Comparison of ENCODE assay signal across 7 cellular contexts in genomic region chr1:42176902-42177519, GRCh38. TPM values are rescaled to one million over a fixed set of nuclear protein-coding genes. Genes with fewer than 3 reads are reported as not detected.
DNase-seq lines count a peak whose midpoint lies in the region; ATAC-seq and TF ChIP-seq lines count a peak whose summit lies in the region.

No MANE protein-coding gene starts in this region.

- H3K36me3 Mint-ChIP-seq in effector memory CD8-positive, alpha-beta T cell (ENCODE audit: insufficient read depth): peaks cover 25% of the 10 kb centered on the region
- peaks cover 0 to 38% (median 0%) of the 10 kb centered on the region in 3 donors for H3K36me3 Mint-ChIP-seq in naive thymus-derived CD8-positive, alpha-beta T cell

- H3K27me3 ChIP-seq in PC-3 (ENCODE audit: low read length): no peaks in the 10 kb centered on the region

- BruUV-seq in PC-3 (replicated peaks; lab: Mats Ljungman, UMichigan): TSS peak; percentile 2

- H3K9me2 ChIP-seq in PC-3 (replicated peaks; ENCODE audit: low read length): no peaks in the 10 kb centered on the region

- H3K4me1 Mint-ChIP-seq in effector memory CD8-positive, alpha-beta T cell (ENCODE audit: low read depth in 2 of 2): peaks cover 2 to 3% of the 10 kb centered on the region in 2 donors
- H3K4me1 Mint-ChIP-seq in naive thymus-derived CD8-positive, alpha-beta T cell: peaks cover 0 to 25% (median 15%) of the 10 kb centered on the region in 4 donors

- 0 out of 2 replicates have a peak overlapping the region, but pooled peaks have one; percentile 4 for H3K4me2 ChIP-seq in PC-3 (ENCODE audit: low read length)

- CTCF ChIA-PET in HEK293 (lab: Yijun Ruan, JAX): interaction anchor here (0.7 to 1.1 kb wide), 8 partner anchors 8 to 139 kb away, joined by 3 to 7 read pairs (median 3); no protein-coding TSS in a partner anchor
- CTCF ChIA-PET in PC-3 (lab: Charles Lee): interaction anchor here (0.6 to 1.0 kb wide), 3 partner anchors 45 to 481 kb away, joined by 3 to 5 read pairs (median 3); no protein-coding TSS in a partner anchor

- H2AFZ ChIP-seq in PC-3 (ENCODE audit: low read length): no peak overlapping the region

- POLR2A ChIA-PET in HEK293 (lab: Yijun Ruan, JAX) (no interaction called here), PC-3 (lab: Charles Lee; ENCODE audit: unreplicated experiment) (interaction anchor here (0.6 kb wide), 1 partner anchor 286 kb away, joined by 18 read pairs; the partner anchor contains the start of gene CCDC30)
- POLR2A ChIA-PET in naive thymus-derived CD8-positive, alpha-beta T cell (lab: Charles Lee): no interaction called here

- H3K4me3 Mint-ChIP-seq in effector memory CD8-positive, alpha-beta T cell: no peak overlapping the region
- H3K4me3 Mint-ChIP-seq in naive thymus-derived CD8-positive, alpha-beta T cell: no peak overlapping the region

- ATAC-seq in PC-3: peak; percentile 62
- ATAC-seq in effector memory CD8-positive, alpha-beta T cell (replicated peaks): peak; percentile 31
- peak; percentile 57 to 65 for ATAC-seq in naive thymus-derived CD8-positive, alpha-beta T cell
- ATAC-seq in HG02870 (IDR thresholded peaks at IDR 0.05; ENCODE audit: unreplicated experiment): no peak

- H3K27ac ChIP-seq in HEK293 (ENCODE audit: extremely low read depth, low read depth, low read length) (no peak overlapping the region), PC-3 (ENCODE audit: low read length) (peak overlapping the region; percentile 48)

- no peaks in the 10 kb centered on the region for H4K20me1 ChIP-seq in PC-3 (ENCODE audit: low read length)

- H3K4me1 ChIP-seq in HEK293 (ENCODE audit: control insufficient read depth, insufficient read depth, low read length): peaks cover 18% of the 10 kb centered on the region
- H3K4me1 ChIP-seq in PC-3 (ENCODE audit: insufficient read depth, low read length): peaks cover 47% of the 10 kb centered on the region

- H3K79me2 ChIP-seq in PC-3 (ENCODE audit: low read length): no peaks in the 10 kb centered on the region

- no peak overlapping the region for H3K4me3 ChIP-seq in HEK293 (ENCODE audit: low read depth, low read length)
- no peak overlapping the region for H3K4me3 ChIP-seq in PC-3 (ENCODE audit: low read length)

- intact Hi-C loops in PC-3 (cut with micrococcal nuclease): loop anchor here (2.0 to 10.0 kb wide), 3 partner anchors 164 to 602 kb away; no protein-coding TSS in a partner anchor

- peaks cover 4% of the 10 kb centered on the region for H3F3A ChIP-seq in PC-3 (ENCODE audit: low read length, unreplicated experiment)

- H3K9me3 ChIP-seq in HEK293 (ENCODE audit: control insufficient read depth, insufficient read depth, low read depth, low read length): no peaks in the 10 kb centered on the region
- H3K9me3 ChIP-seq in PC-3 (ENCODE audit: low read length): no peaks in the 10 kb centered on the region

- H3K36me3 ChIP-seq in HEK293 (ENCODE audit: control insufficient read depth in 2 of 2, insufficient read depth in 1 of 2, low read length in 2 of 2): peaks cover 0 to 9% of the 10 kb centered on the region in 2 experiments; a peak in 1 of 3 replicates
- peaks cover 9% of the 10 kb centered on the region for H3K36me3 ChIP-seq in PC-3 (ENCODE audit: low read depth, low read length)

- H3K27ac Mint-ChIP-seq in effector memory CD8-positive, alpha-beta T cell: peak overlapping the region in 1 of 2 donors; percentile 51
- peak overlapping the region in 5 of 10 donors; percentile 3 to 65 (median 13) for H3K27ac Mint-ChIP-seq in naive thymus-derived CD8-positive, alpha-beta T cell

- H3K9ac ChIP-seq in PC-3 (ENCODE audit: low read length): no peak overlapping the region

- H3K9me3 Mint-ChIP-seq in effector memory CD8-positive, alpha-beta T cell: no peaks in the 10 kb centered on the region
- no peaks in the 10 kb centered on the region for H3K9me3 Mint-ChIP-seq in naive thymus-derived CD8-positive, alpha-beta T cell

- no peaks in the 10 kb centered on the region for H3K27me3 Mint-ChIP-seq in effector memory CD8-positive, alpha-beta T cell
- no peaks in the 10 kb centered on the region for H3K27me3 Mint-ChIP-seq in naive thymus-derived CD8-positive, alpha-beta T cell

- DNase-seq in DMS53 (lab: John Stamatoyannopoulos, UW) (peak; percentile 72), PC-3 (peak; percentile 69)
- no peak for DNase-seq in effector memory CD8-positive, alpha-beta T cell
- peak in 5 of 10 donors; percentile 5 to 43 (median 35) for DNase-seq in naive thymus-derived CD8-positive, alpha-beta T cell
- no peak for DNase-seq in activated T-cell treated with anti-CD3 and anti-CD28 coated beads, Interleukin-2, amount 50 U/mL, for 1 hour

- TF ChIP-seq CTCF in HEK293 (tag by site-specific recombination; IDR thresholded peaks at IDR 0.05) (peak; percentile 44; the same call in 1 of the 2 replicates), PC-3 (conservative IDR thresholded peaks at IDR 0.05; ENCODE audit: low read depth, low read length) (peak; percentile 96)

TF ChIP-seq in HEK293, 187 proteins besides CTCF, POLR2A, EP300 and RAD21 (continues in another document):
- TF ChIP-seq ZNF660 (tag by site-specific recombination; IDR thresholded peaks at IDR 0.05): 0 out of 2 replicates have a peak, but pooled peaks have one; percentile 26
- peak; percentile 61; the same call in 1 of the 2 replicates for TF ChIP-seq ZFP69B (tag by site-specific recombination; IDR thresholded peaks at IDR 0.05)
- peak; percentile 66; the same call in 1 of the 2 replicates for TF ChIP-seq ZNF2 (tag by site-specific recombination; IDR thresholded peaks at IDR 0.05)
- TF ChIP-seq ZNF132 (tag by site-specific recombination; IDR thresholded peaks at IDR 0.05; ENCODE audit: borderline replicate concordance): no peak
- TF ChIP-seq ZNF654 (tag by site-specific recombination; IDR thresholded peaks at IDR 0.05; ENCODE audit: low read depth): peak; percentile 76
- no peak for TF ChIP-seq ZNF274 (IDR thresholded peaks at IDR 0.05; ENCODE audit: low read length)
- TF ChIP-seq ZNF274 (tag by site-specific recombination; IDR thresholded peaks at IDR 0.05; ENCODE audit: borderline replicate concordance): no peak
- TF ChIP-seq KLF8 (tag by site-specific recombination; IDR thresholded peaks at IDR 0.05): no peak
- no peak for TF ChIP-seq ZNF26 (tag by site-specific recombination; IDR thresholded peaks at IDR 0.05)
- TF ChIP-seq ZNF670 (tag by site-specific recombination; IDR thresholded peaks at IDR 0.05; ENCODE audit: low read depth): no peak
- no peak for TF ChIP-seq ZBTB6 (tag by site-specific recombination; IDR thresholded peaks at IDR 0.05)
- no peak for TF ChIP-seq ZNF354C (tag by site-specific recombination; IDR thresholded peaks at IDR 0.05; ENCODE audit: borderline replicate concordance, low read depth)
- no peak for TF ChIP-seq ZNF292 (tag by site-specific recombination; IDR thresholded peaks at IDR 0.05; ENCODE audit: borderline replicate concordance, low read depth)
- TF ChIP-seq ZNF174 (tag by site-specific recombination; IDR thresholded peaks at IDR 0.05): no peak
- peak; percentile 48; the same call in 1 of the 2 replicates for TF ChIP-seq ZNF692 (tag by site-specific recombination; IDR thresholded peaks at IDR 0.05)
- TF ChIP-seq ZNF140 (tag by site-specific recombination; IDR thresholded peaks at IDR 0.05): no peak
- no peak for TF ChIP-seq ZNF624 (tag by site-specific recombination; IDR thresholded peaks at IDR 0.05)
- no peak for TF ChIP-seq ZNF404 (tag by site-specific recombination; IDR thresholded peaks at IDR 0.05)
- no peak for TF ChIP-seq ZBTB1 (tag by site-specific recombination; IDR thresholded peaks at IDR 0.05)
- TF ChIP-seq ZNF157 (tag by site-specific recombination; IDR thresholded peaks at IDR 0.05): no peak
- TF ChIP-seq ZNF416 (tag by site-specific recombination; IDR thresholded peaks at IDR 0.05): no peak

RNA-seq across cellular contexts. Expression of gene GUCA2A, which starts 12.5 kb away (rescaled TPM):
- not detected in 2 replicates for total RNA-seq in PC-3 (2014; rRNA removed)
- not detected for total RNA-seq in naive thymus-derived CD8-positive, alpha-beta T cell
- polyA plus RNA-seq in naive thymus-derived CD8-positive, alpha-beta T cell: not detected

RNA-seq across cellular contexts. Expression of gene GUCA2B, which starts 23.8 kb away (rescaled TPM):
- not detected in 2 replicates for total RNA-seq in PC-3 (2014; rRNA removed)
- not detected for total RNA-seq in naive thymus-derived CD8-positive, alpha-beta T cell
- not detected for polyA plus RNA-seq in naive thymus-derived CD8-positive, alpha-beta T cell

Comparison
In these comparisons a context has a peak if more than half of its experiments do, and no peak if none do; other contexts are left out.
1. DNase-seq: peak in DMS53 (single experiment) and PC-3 (single experiment); none in effector memory CD8-positive, alpha-beta T cell (0 of 3) and activated T-cell treated with anti-CD3 and anti-CD28 coated beads, Interleukin-2, amount 50 U/mL, for 1 hour (single experiment).